16 cellular contexts compared by ENCODE assay signal in genomic region chr16:11306997-11307638, GRCh38. TPM values are rescaled to one million over a fixed set of nuclear protein-coding genes. Genes with fewer than 3 reads are reported as not detected.
DNase-seq lines count a peak whose midpoint lies in the region; ATAC-seq and TF ChIP-seq lines count a peak whose summit lies in the region.
"Had no signal": no experiment of that assay in that cellular context is flagged by ENCODE, and none has a peak within 500 bp of the region (broad histone marks: within the 10 kb centered on the region; RNA-seq: fewer than 3 reads in every experiment).

No MANE protein-coding gene starts in this region.

- no peak overlapping the region for H3K4me2 ChIP-seq in BLaER1
- H3K4me2 ChIP-seq: PC-9 had no signal

- TF ChIP-seq CTCF in lung (IDR thresholded peaks at IDR 0.05; ENCODE audit: control extremely low read depth, extremely low read depth): no peak
- TF ChIP-seq CTCF in GM13977 (IDR thresholded peaks at IDR 0.05; ENCODE audit: extremely low read depth, insufficient read depth, missing control alignments): no peak

- H3K27ac Mint-ChIP-seq in activated T-helper 17 cell treated with anti-CD3 and anti-CD28 coated beads, Interleukin-2, amount 50 U/mL, for 72 hours: peak overlapping the region; percentile 58
- H3K27ac Mint-ChIP-seq: activated T-helper 2 cell treated with anti-CD3 and anti-CD28 coated beads, Interferon-gamma antibody, Interleukin-2, Interleukin-4, amounts not matched to agents 10 μg/mL and 5 μg/mL and 100 μg/mL, durations not matched to agents 14 hours and 24 hours and 36 hours had no signal

- H4K20me1 ChIP-seq in BLaER1: no peaks in the 10 kb centered on the region

- no peaks in the 10 kb centered on the region for H3K36me3 Mint-ChIP-seq in activated T-helper 17 cell treated with anti-CD3 and anti-CD28 coated beads, Interleukin-2, amount 50 U/mL, for 72 hours (ENCODE audit: low read depth)

- H3K27ac ChIP-seq in BLaER1 (peak overlapping the region; percentile 90; the same call in 1 of the 2 replicates), lung (ENCODE audit: low read depth in 1 of 2, low read length in 1 of 2) (peak overlapping the region in 1 of 2 donors; percentile 37)
- H3K27ac ChIP-seq: ascending aorta, PC-9 had no signal

- peaks cover 6% of the 10 kb centered on the region for H3K4me1 Mint-ChIP-seq in activated T-helper 17 cell treated with anti-CD3 and anti-CD28 coated beads, Interleukin-2, amount 50 U/mL, for 72 hours

- no peak overlapping the region for H3K4me3 ChIP-seq in BLaER1
- H3K4me3 ChIP-seq in lung: no peak overlapping the region
- H3K4me3 ChIP-seq: ascending aorta, PC-9 had no signal

- H3K9me3 Mint-ChIP-seq in activated T-helper 17 cell treated with anti-CD3 and anti-CD28 coated beads, Interleukin-2, amount 50 U/mL, for 72 hours: no peaks in the 10 kb centered on the region
- H3K9me3 Mint-ChIP-seq: activated T-helper 2 cell treated with anti-CD3 and anti-CD28 coated beads, Interferon-gamma antibody, Interleukin-2, Interleukin-4, amounts not matched to agents 10 μg/mL and 5 μg/mL and 100 μg/mL, durations not matched to agents 14 hours and 24 hours and 36 hours had no signal

- H3K36me3 ChIP-seq in BLaER1: no peaks in the 10 kb centered on the region
- H3K36me3 ChIP-seq in lung (ENCODE audit: control insufficient read depth in 2 of 2, insufficient read depth in 2 of 2, low read length in 2 of 2): no peaks in the 10 kb centered on the region
- H3K36me3 ChIP-seq: ascending aorta had no signal

- H3K27me3 ChIP-seq in BLaER1 (no peaks in the 10 kb centered on the region), lung (ENCODE audit: control insufficient read depth, insufficient read depth) (no peaks in the 10 kb centered on the region)
- H3K27me3 ChIP-seq: ascending aorta had no signal

- H3K9me3 ChIP-seq in BLaER1 (peaks cover 34% of the 10 kb centered on the region), lung (ENCODE audit: control insufficient read depth in 2 of 2, insufficient read depth in 1 of 2, low read length in 1 of 2) (no peaks in the 10 kb centered on the region)
- H3K9me3 ChIP-seq: ascending aorta had no signal

- 43 to 57% methylated on average over 7 of the region's 7 CpGs for WGBS in lung, 2 donors

- in situ Hi-C loops in GM13977 (cut with MboI; ENCODE audit: low pct_unique_long_range_greater_than_20kb, low sequenced_read_pairs, unreplicated experiment): no loop called here

- no peak overlapping the region for H3K9ac ChIP-seq in BLaER1

- DNase-seq in MV-4-11 (lab: John Stamatoyannopoulos, UW): peak; percentile 96
- DNase-seq in lung (ENCODE audit: low spot score): peak; percentile 65
- no peak for DNase-seq in GM13977 (ENCODE audit: low spot score)
- DNase-seq in hepatic stellate cell (ENCODE audit: low spot score): no peak
- DNase-seq in epidermal melanocyte (ENCODE audit: insufficient read length, low spot score): no peak
- DNase-seq: activated CD4-positive, alpha-beta T cell treated with anti-CD3 and anti-CD28 coated beads, Interleukin-2, amount 50 U/mL, for 4 hours; DMS153; midbrain; NCI-H1105; PC-9 had no signal

- peaks cover 60% of the 10 kb centered on the region for H3K4me1 ChIP-seq in BLaER1
- H3K4me1 ChIP-seq in lung (ENCODE audit: control insufficient read depth in 2 of 2, insufficient read depth in 2 of 2, low read length in 2 of 2): peaks cover 0 to 20% of the 10 kb centered on the region in 2 donors
- H3K4me1 ChIP-seq: ascending aorta had no signal

- peak; percentile 77 for ATAC-seq in activated T-helper 17 cell treated with anti-CD3 and anti-CD28 coated beads, Interleukin-2, amount 50 U/mL, for 72 hours (replicated peaks)
- ATAC-seq in lung (ENCODE audit: insufficient read depth, low FRiP score) (peak; percentile 48), GM18907 (IDR thresholded peaks at IDR 0.05; ENCODE audit: unreplicated experiment) (no peak)

- H3K27me3 Mint-ChIP-seq in activated T-helper 17 cell treated with anti-CD3 and anti-CD28 coated beads, Interleukin-2, amount 50 U/mL, for 72 hours: no peaks in the 10 kb centered on the region

- no peak overlapping the region for H3K4me3 Mint-ChIP-seq in activated T-helper 17 cell treated with anti-CD3 and anti-CD28 coated beads, Interleukin-2, amount 50 U/mL, for 72 hours

RNA-seq across cellular contexts. Expression of gene PRM1, which starts 26.0 kb away (rescaled TPM):
- total RNA-seq in activated T-helper 17 cell treated with anti-CD3 and anti-CD28 coated beads, Interleukin-2, amount 50 U/mL, for 72 hours: not detected
- total RNA-seq in lung: not detected
- not detected for polyA plus RNA-seq in lung
- total RNA-seq: activated T-helper 2 cell treated with anti-CD3 and anti-CD28 coated beads, Interferon-gamma antibody, Interleukin-2, Interleukin-4, amounts not matched to agents 10 μg/mL and 5 μg/mL and 100 μg/mL, durations not matched to agents 14 hours and 24 hours and 36 hours; ascending aorta; PC-9; subcutaneous adipose tissue had no signal

RNA-seq across cellular contexts. Expression of gene PRM2, which starts 30.8 kb away (rescaled TPM):
- not detected for total RNA-seq in activated T-helper 17 cell treated with anti-CD3 and anti-CD28 coated beads, Interleukin-2, amount 50 U/mL, for 72 hours
- total RNA-seq in lung: not detected
- polyA plus RNA-seq in lung: not detected
- total RNA-seq: activated T-helper 2 cell treated with anti-CD3 and anti-CD28 coated beads, Interferon-gamma antibody, Interleukin-2, Interleukin-4, amounts not matched to agents 10 μg/mL and 5 μg/mL and 100 μg/mL, durations not matched to agents 14 hours and 24 hours and 36 hours; ascending aorta; PC-9; subcutaneous adipose tissue had no signal

RNA-seq across cellular contexts. Expression of gene PRM3, which starts 33.7 kb away (rescaled TPM):
- total RNA-seq in activated T-helper 17 cell treated with anti-CD3 and anti-CD28 coated beads, Interleukin-2, amount 50 U/mL, for 72 hours: not detected
- total RNA-seq in lung: not detected
- polyA plus RNA-seq in lung: not detected
- total RNA-seq: activated T-helper 2 cell treated with anti-CD3 and anti-CD28 coated beads, Interferon-gamma antibody, Interleukin-2, Interleukin-4, amounts not matched to agents 10 μg/mL and 5 μg/mL and 100 μg/mL, durations not matched to agents 14 hours and 24 hours and 36 hours; ascending aorta; PC-9; subcutaneous adipose tissue had no signal

RNA-seq across cellular contexts. Expression of gene TNP2, which starts 38.0 kb away (rescaled TPM):
- not detected for total RNA-seq in activated T-helper 17 cell treated with anti-CD3 and anti-CD28 coated beads, Interleukin-2, amount 50 U/mL, for 72 hours
- total RNA-seq in lung: not detected
- not detected for polyA plus RNA-seq in lung
- total RNA-seq: activated T-helper 2 cell treated with anti-CD3 and anti-CD28 coated beads, Interferon-gamma antibody, Interleukin-2, Interleukin-4, amounts not matched to agents 10 μg/mL and 5 μg/mL and 100 μg/mL, durations not matched to agents 14 hours and 24 hours and 36 hours; ascending aorta; PC-9; subcutaneous adipose tissue had no signal

RNA-seq across cellular contexts. Expression of gene RMI2, which starts 38.1 kb away (rescaled TPM):
- total RNA-seq in activated T-helper 17 cell treated with anti-CD3 and anti-CD28 coated beads, Interleukin-2, amount 50 U/mL, for 72 hours: 10 to 100 TPM; 31.6 to 34.3 TPM
- 1 to 10 TPM; 4.4 to 4.6 TPM for total RNA-seq in lung
- polyA plus RNA-seq in lung: 1 to 10 TPM; 2.5 to 7.2 TPM
- total RNA-seq: ascending aorta had no signal

Comparison
In these comparisons a context has a peak if more than half of its experiments do, and no peak if none do; other contexts are left out.
1. DNase-seq: peak in MV-4-11 (single experiment) and lung (single experiment); none in GM13977 (single experiment), hepatic stellate cell (single experiment) and epidermal melanocyte (single experiment).